31 cellular contexts compared by ENCODE assay signal in genomic region chr2:15617778-15618448, GRCh38.
"Had no signal": no experiment of that assay in that cellular context is flagged by ENCODE, and none has a peak within 500 bp of the region (broad histone marks: within the 10 kb centered on the region; RNA-seq: fewer than 3 reads in every experiment).

No MANE protein-coding gene starts in this region.

- H3K9me3 ChIP-seq: body of pancreas, colonic mucosa, esophagus muscularis mucosa, gastroesophageal sphincter, heart right ventricle had no signal

- DNase-seq: activated CD4-positive, alpha-beta T cell treated with anti-CD3 and anti-CD28 coated beads for 1 hour; activated CD4-positive, alpha-beta T cell treated with anti-CD3 and anti-CD28 coated beads for 4 hours; activated CD4-positive, alpha-beta T cell treated with anti-CD3 and anti-CD28 coated beads, Interleukin-2, amount 10 ng/mL, durations not matched to agents 7 days and 5 days; activated CD4-positive, alpha-beta T cell treated with anti-CD3 and anti-CD28 coated beads, Interleukin-2, amount 50 U/mL, for 48 hours; activated CD8-positive, alpha-beta memory T cell treated with anti-CD3 and anti-CD28 coated beads for 24 hours; activated CD8-positive, alpha-beta T cell treated with anti-CD3 and anti-CD28 coated beads for 36 hours; activated effector memory CD4-positive, alpha-beta T cell treated with Interleukin-2 at 50 U/mL for 16 hours; activated gamma-delta T cell treated with Interleukin-2 at 50 U/mL for 16 hours; activated naive CD4-positive, alpha-beta T cell treated with anti-CD3 and anti-CD28 coated beads, Interleukin-2, amount 50 U/mL, for 16 hours; activated naive CD4-positive, alpha-beta T cell treated with Interleukin-2 at 50 U/mL for 16 hours; activated T-cell treated with anti-CD3 and anti-CD28 coated beads, Interleukin-2, amount 50 U/mL, for 4 hours; amniotic stem cell; anterior cingulate cortex; body of pancreas; central memory CD4-positive, alpha-beta T cell; cerebellar nuclear complex; colonic mucosa; dorsolateral prefrontal cortex; effector memory CD4-positive, alpha-beta T cell; endodermal cell; erythroblast; foreskin keratinocyte; heart right ventricle; T-helper 2 cell had no signal

- H3K9me3 Mint-ChIP-seq: activated CD4-positive, alpha-beta T cell treated with anti-CD3 and anti-CD28 coated beads, Interleukin-2, amount 10 ng/mL, durations not matched to agents 7 days and 5 days; activated CD8-positive, alpha-beta T cell treated with anti-CD3 and anti-CD28 coated beads for 36 hours; activated T-cell treated with anti-CD3 and anti-CD28 coated beads, Interleukin-2, amount 50 U/mL, for 4 hours; activated T-helper 17 cell treated with anti-CD3 and anti-CD28 coated beads, Interleukin-2, amount 50 U/mL, for 72 hours; dendritic cell treated with granulocyte-macrophage colony-stimulating factor and Interleukin-4, amounts not matched to agents 40 ng/mL and 50 ng/mL, for 4 days had no signal

- H3K27ac ChIP-seq: body of pancreas, colonic mucosa, dorsolateral prefrontal cortex, esophagus muscularis mucosa, foreskin keratinocyte, gastroesophageal sphincter, heart right ventricle, VCaP had no signal

- ATAC-seq: activated CD8-positive, alpha-beta T cell treated with anti-CD3 and anti-CD28 coated beads for 36 hours; activated T-cell treated with anti-CD3 and anti-CD28 coated beads, Interleukin-2, amount 50 U/mL, for 4 hours; activated T-helper 17 cell treated with anti-CD3 and anti-CD28 coated beads, Interleukin-2, amount 50 U/mL, for 72 hours; body of pancreas; foreskin keratinocyte; gastroesophageal sphincter; WTC11 had no signal

- H3K4me3 ChIP-seq: body of pancreas, colonic mucosa, dorsolateral prefrontal cortex, esophagus muscularis mucosa, gastroesophageal sphincter, heart right ventricle had no signal

- H3K27me3 ChIP-seq: body of pancreas, colonic mucosa, dorsolateral prefrontal cortex, esophagus muscularis mucosa, foreskin keratinocyte, gastroesophageal sphincter, heart right ventricle had no signal

- H3K27me3 Mint-ChIP-seq: activated CD4-positive, alpha-beta T cell treated with anti-CD3 and anti-CD28 coated beads, Interleukin-2, amount 10 ng/mL, durations not matched to agents 7 days and 5 days; activated CD8-positive, alpha-beta T cell treated with anti-CD3 and anti-CD28 coated beads for 36 hours; activated naive CD8-positive, alpha-beta T cell; activated T-helper 17 cell treated with anti-CD3 and anti-CD28 coated beads, Interleukin-2, amount 50 U/mL, for 72 hours; dendritic cell treated with granulocyte-macrophage colony-stimulating factor and Interleukin-4, amounts not matched to agents 40 ng/mL and 50 ng/mL, for 4 days had no signal

- H3K27ac Mint-ChIP-seq: activated CD4-positive, alpha-beta T cell treated with anti-CD3 and anti-CD28 coated beads, Interleukin-2, amount 10 ng/mL, durations not matched to agents 7 days and 5 days; activated CD8-positive, alpha-beta T cell treated with anti-CD3 and anti-CD28 coated beads for 36 hours; activated naive CD8-positive, alpha-beta T cell; activated T-helper 17 cell treated with anti-CD3 and anti-CD28 coated beads, Interleukin-2, amount 50 U/mL, for 72 hours; dendritic cell treated with granulocyte-macrophage colony-stimulating factor and Interleukin-4, amounts not matched to agents 40 ng/mL and 50 ng/mL, for 4 days; endodermal cell; WTC11 had no signal

- H3K4me1 Mint-ChIP-seq: endodermal cell, WTC11 had no signal

- H3K4me3 Mint-ChIP-seq: activated CD4-positive, alpha-beta T cell treated with anti-CD3 and anti-CD28 coated beads, Interleukin-2, amount 10 ng/mL, durations not matched to agents 7 days and 5 days; activated CD8-positive, alpha-beta T cell treated with anti-CD3 and anti-CD28 coated beads for 36 hours; activated naive CD8-positive, alpha-beta T cell; activated T-cell treated with anti-CD3 and anti-CD28 coated beads, Interleukin-2, amount 50 U/mL, for 4 hours; activated T-helper 17 cell treated with anti-CD3 and anti-CD28 coated beads, Interleukin-2, amount 50 U/mL, for 72 hours; dendritic cell treated with granulocyte-macrophage colony-stimulating factor and Interleukin-4, amounts not matched to agents 40 ng/mL and 50 ng/mL, for 4 days; endodermal cell; WTC11 had no signal

- H3K4me1 ChIP-seq: colonic mucosa, foreskin keratinocyte, gastroesophageal sphincter had no signal
